Comparison of ENCODE assay signal across 13 cellular contexts in genomic region chr6:56244089-56244488, GRCh38. TPM values are rescaled to one million over a fixed set of nuclear protein-coding genes. Genes with fewer than 3 reads are reported as not detected.
"Had no signal": no experiment of that assay in that cellular context is flagged by ENCODE, and none has a peak within 500 bp of the region (broad histone marks: within the 10 kb centered on the region; RNA-seq: fewer than 3 reads in every experiment).

No MANE protein-coding gene starts in this region.

- H3K4me3 ChIP-seq: breast epithelium, left lung, tibial nerve had no signal

- ATAC-seq: natural killer cell; stimulated activated effector memory CD8-positive, alpha-beta T cell treated with anti-CD3 and anti-CD28 coated beads, Interleukin-12 subunit alpha, Interleukin-12 subunit beta, amount 100 ng/mL, for 72 hours had no signal

- H3K4me1 ChIP-seq: breast epithelium had no signal

- H3K27me3 ChIP-seq: breast epithelium, tibial nerve had no signal

- H3K36me3 ChIP-seq: breast epithelium, left lung, tibial nerve had no signal

- DNase-seq: activated CD4-positive, alpha-beta T cell treated with anti-CD3 and anti-CD28 coated beads, Interleukin-2, amount 50 U/mL, for 1 hour; activated naive CD4-positive, alpha-beta T cell; activated naive CD8-positive, alpha-beta T cell treated with anti-CD3 and anti-CD28 coated beads, Interleukin-2, amount 10 ng/mL, durations not matched to agents 7 days and 5 days; activated T-cell treated with anti-CD3 and anti-CD28 coated beads for 4 hours; anterior cingulate cortex; erythroblast; hippocampal formation; left lung; natural killer cell had no signal

- H3K27ac ChIP-seq: breast epithelium, left lung had no signal

- H3K9me3 ChIP-seq: breast epithelium, left lung, tibial nerve had no signal

RNA-seq across cellular contexts. Expression of gene COL21A1, which starts 3.3 kb away (rescaled TPM):
- total RNA-seq: activated naive CD8-positive, alpha-beta T cell treated with anti-CD3 and anti-CD28 coated beads, Interleukin-2, amount 10 ng/mL, durations not matched to agents 7 days and 5 days; natural killer cell; T-helper 2 cell treated with Interferon-gamma antibody and Interleukin-4, amounts not matched to agents 100 ng/mL and 5 ng/mL, for 36 hours had no signal
